In genomic region chr13:98842858-98843481, GRCh38 we compare ENCODE assay signal across 8 cellular contexts.
DNase-seq lines count a peak whose midpoint lies in the region; ATAC-seq, FAIRE-seq and TF ChIP-seq lines count a peak whose summit lies in the region.

No MANE protein-coding gene starts in this region.

- H3K4me2 ChIP-seq in keratinocyte (ENCODE audit: control insufficient read depth, extremely low read depth, insufficient read depth, low read depth, low read length) = no peak overlapping the region

- no peak overlapping the region for H3K27ac ChIP-seq in keratinocyte (ENCODE audit: control insufficient read depth, insufficient read depth, low read length)

- H3K79me2 ChIP-seq in keratinocyte (ENCODE audit: control insufficient read depth, insufficient read depth, low read length) = no peaks in the 10 kb centered on the region

- ATAC-seq in GM18907 (IDR thresholded peaks at IDR 0.05; ENCODE audit: unreplicated experiment) = peak; percentile 84
- peak; percentile 93 for ATAC-seq in HG03103 (IDR thresholded peaks at IDR 0.05; ENCODE audit: low read depth, unreplicated experiment)

- no peaks in the 10 kb centered on the region for H3K4me1 ChIP-seq in keratinocyte (ENCODE audit: control insufficient read depth, extremely low read depth, insufficient read depth, low read length)

- TF ChIP-seq CTCF in WI38 (IDR thresholded peaks at IDR 0.05; ENCODE audit: low read depth, low read length) = peak; percentile 90
- TF ChIP-seq CTCF in bronchial epithelial cell (IDR thresholded peaks at IDR 0.05; ENCODE audit: insufficient read depth, low read length, severe bottlenecking) = peak; percentile 83
- TF ChIP-seq CTCF in keratinocyte (optimal IDR thresholded peaks at IDR 0.05 in 1 of 3, IDR thresholded peaks at IDR 0.05 in 1 of 3, conservative IDR thresholded peaks at IDR 0.05 in 1 of 3; ENCODE audit: extremely low read depth in 1 of 3, insufficient read depth in 2 of 3, low read length in 3 of 3) = peak; percentile 76 to 89 (median 85)

- dilution Hi-C loops in keratinocyte (cut with MboI; ENCODE audit: extremely low pct_ligation_motif_present, low sequenced_read_pairs) = no loop called here

- DNase-seq in AML-193 (lab: John Stamatoyannopoulos, UW) (peak; percentile 80 to 90), NCI-H2171 treated with DMSO at 0.1 percent for 48 hours (lab: John Stamatoyannopoulos, UW) (peak; percentile 69), bronchial epithelial cell (ENCODE audit: low read depth) (peak; percentile 70), keratinocyte (ENCODE audit: low read depth, low spot score) (peak; percentile 21)
- DNase-seq in stimulated activated CD4-positive, alpha-beta T cell treated with anti-CD3 and anti-CD28 coated beads, Interleukin-4, amount 100 ng/mL, for 24 hours = peak; percentile 71

- no peaks in the 10 kb centered on the region for H4K20me1 ChIP-seq in keratinocyte (ENCODE audit: control insufficient read depth, extremely low read depth, insufficient read depth, low read length)

- H2AFZ ChIP-seq in keratinocyte (ENCODE audit: control insufficient read depth, low read length) = no peak overlapping the region

- H3K9ac ChIP-seq in keratinocyte (ENCODE audit: control insufficient read depth, extremely low read depth, insufficient read depth, low read length) = no peak overlapping the region

- H3K4me3 ChIP-seq in WI38 (ENCODE audit: low read depth, low read length) (no peak overlapping the region), bronchial epithelial cell (ENCODE audit: low read depth, low read length) (no peak overlapping the region), keratinocyte (ENCODE audit: control insufficient read depth in 2 of 3, extremely low read depth in 1 of 3, insufficient read depth in 2 of 3, low read depth in 1 of 3, low read length in 3 of 3) (no peak overlapping the region)

- no peaks in the 10 kb centered on the region for H3K36me3 ChIP-seq in bronchial epithelial cell (ENCODE audit: control insufficient read depth, insufficient read depth, low read length)
- H3K36me3 ChIP-seq in keratinocyte (ENCODE audit: control insufficient read depth in 2 of 2, extremely low read depth in 1 of 2, insufficient read depth in 2 of 2, low read length in 2 of 2) = peaks cover 16 to 33% of the 10 kb centered on the region in 2 experiments

- H3K27me3 ChIP-seq in bronchial epithelial cell (ENCODE audit: control insufficient read depth, insufficient read depth, low read length) (no peaks in the 10 kb centered on the region), keratinocyte (ENCODE audit: control insufficient read depth, extremely low read depth, insufficient read depth, low read length) (no peaks in the 10 kb centered on the region)

- H3K9me1 ChIP-seq in keratinocyte (ENCODE audit: control insufficient read depth, extremely low read depth, insufficient read depth, low read length) = no peaks in the 10 kb centered on the region

- FAIRE-seq in bronchial epithelial cell (lab: Jason Lieb, UNC) (no peak), keratinocyte (lab: Jason Lieb, UNC) (peak; percentile 79)

- H3K9me3 ChIP-seq in keratinocyte (ENCODE audit: control insufficient read depth, low read depth, low read length) = no peaks in the 10 kb centered on the region

Comparison
In these comparisons a context has a peak if more than half of its experiments do, and no peak if none do; other contexts are left out.
1. DNase-seq: peak in every context shown above with its lines; median percentile 85 in AML-193; 71 in stimulated activated CD4-positive, alpha-beta T cell treated with anti-CD3 and anti-CD28 coated beads, Interleukin-4, amount 100 ng/mL, for 24 hours; 70 in bronchial epithelial cell; 69 in NCI-H2171 treated with DMSO at 0.1 percent for 48 hours; 21 in keratinocyte.